Comparison of ENCODE assay signal across 24 cellular contexts in genomic region chr2:1709970-1710560, GRCh38. TPM values are rescaled to one million over a fixed set of nuclear protein-coding genes. Genes with fewer than 3 reads are reported as not detected.
A peak's percentile ranks its signal among the peaks of the same experiment; 100 is the strongest.
DNase-seq lines count a peak whose midpoint lies in the region; ATAC-seq and TF ChIP-seq lines count a peak whose summit lies in the region.
"Had no signal": no experiment of that assay in that cellular context is flagged by ENCODE, and none has a peak within 500 bp of the region (broad histone marks: within the 10 kb centered on the region; RNA-seq: fewer than 3 reads in every experiment).

No MANE protein-coding gene starts in this region.

- no peak overlapping the region for H3K27ac Mint-ChIP-seq in activated CD4-positive, alpha-beta T cell treated with anti-CD3 and anti-CD28 coated beads, Interleukin-2, amount 10 ng/mL, durations not matched to agents 24 days and 14 days
- H3K27ac Mint-ChIP-seq: CD4-positive, CD25-positive, alpha-beta regulatory T cell had no signal

- H3K4me1 Mint-ChIP-seq in activated CD4-positive, alpha-beta T cell treated with anti-CD3 and anti-CD28 coated beads, Interleukin-2, amount 10 ng/mL, durations not matched to agents 24 days and 14 days = no peaks in the 10 kb centered on the region

- no TSS peak for BruUV-seq in PC-3 (replicated peaks; lab: Mats Ljungman, UMichigan)

- peaks cover 4% of the 10 kb centered on the region for H3F3A ChIP-seq in PC-3 (ENCODE audit: low read length, unreplicated experiment)

- peaks cover 87% of the 10 kb centered on the region for H3K79me2 ChIP-seq in PC-3 (ENCODE audit: low read length)

- H3K36me3 Mint-ChIP-seq in activated CD4-positive, alpha-beta T cell treated with anti-CD3 and anti-CD28 coated beads, Interleukin-2, amount 10 ng/mL, durations not matched to agents 24 days and 14 days (ENCODE audit: low read depth) = no peaks in the 10 kb centered on the region
- H3K36me3 Mint-ChIP-seq: CD4-positive, CD25-positive, alpha-beta regulatory T cell had no signal

- DNase-seq in PC-3 = no peak
- peak; percentile 44 for DNase-seq in islet precursor cell
- peak; percentile 79 for DNase-seq in posterior vena cava (ENCODE audit: low spot score)
- no peak for DNase-seq in activated CD4-positive, alpha-beta T cell treated with anti-CD3 and anti-CD28 coated beads, Interleukin-2, amount 10 ng/mL, durations not matched to agents 24 days and 14 days
- DNase-seq in GM20000 (ENCODE audit: low spot score) = no peak
- DNase-seq in WERI-Rb-1 = no peak
- DNase-seq: 8988T; ACHN; BE2C; CD4-positive, CD25-positive, alpha-beta regulatory T cell; DMS153; GM23248; IMR-90; KG1; MG63; NCI-H2029; NCI-H446 treated with DMSO at 0.1 percent for 48 hours; NCI-H526 treated with DMSO at 0.1 percent for 48 hours; Peyer's patch had no signal

- peak overlapping the region; percentile 100 for H3K4me2 ChIP-seq in BLaER1
- no peak overlapping the region for H3K4me2 ChIP-seq in PC-3 (ENCODE audit: low read length)

- no peaks in the 10 kb centered on the region for H3K9me2 ChIP-seq in PC-3 (replicated peaks; ENCODE audit: low read length)

- peak overlapping the region; percentile 92 for H3K27ac ChIP-seq in BLaER1
- H3K27ac ChIP-seq in PC-3 (ENCODE audit: low read length) = peak overlapping the region; percentile 99
- no peak overlapping the region for H3K27ac ChIP-seq in WERI-Rb-1
- H3K27ac ChIP-seq: GM23248, Peyer's patch, SJSA1 had no signal

- H3K4me1 ChIP-seq in BLaER1 = peaks cover 99% of the 10 kb centered on the region
- H3K4me1 ChIP-seq in PC-3 (ENCODE audit: insufficient read depth, low read length) = peaks cover 27% of the 10 kb centered on the region
- H3K4me1 ChIP-seq: BE2C, HAP-1 had no signal

- H3K9me3 Mint-ChIP-seq in activated CD4-positive, alpha-beta T cell treated with anti-CD3 and anti-CD28 coated beads, Interleukin-2, amount 10 ng/mL, durations not matched to agents 24 days and 14 days = no peaks in the 10 kb centered on the region

- peaks cover 13% of the 10 kb centered on the region; the same call in 1 of the 2 replicates for H3K36me3 ChIP-seq in BLaER1
- H3K36me3 ChIP-seq in PC-3 (ENCODE audit: low read depth, low read length) = no peaks in the 10 kb centered on the region
- H3K36me3 ChIP-seq in WERI-Rb-1 = no peaks in the 10 kb centered on the region
- H3K36me3 ChIP-seq: BE2C, HAP-1, Peyer's patch had no signal

- CTCF ChIA-PET in PC-3 (lab: Charles Lee) = no interaction called here

- H3K9ac ChIP-seq in BLaER1 = peak overlapping the region; percentile 79
- H3K9ac ChIP-seq in PC-3 (ENCODE audit: low read length) = no peak overlapping the region
- H3K9ac ChIP-seq: GM23248 had no signal

- no peaks in the 10 kb centered on the region for H3K27me3 Mint-ChIP-seq in activated CD4-positive, alpha-beta T cell treated with anti-CD3 and anti-CD28 coated beads, Interleukin-2, amount 10 ng/mL, durations not matched to agents 24 days and 14 days
- H3K27me3 Mint-ChIP-seq: CD4-positive, CD25-positive, alpha-beta regulatory T cell had no signal

- no peak overlapping the region for H2AFZ ChIP-seq in PC-3 (ENCODE audit: low read length)
- H2AFZ ChIP-seq: GM23248 had no signal

- no peak overlapping the region for H3K4me3 Mint-ChIP-seq in activated CD4-positive, alpha-beta T cell treated with anti-CD3 and anti-CD28 coated beads, Interleukin-2, amount 10 ng/mL, durations not matched to agents 24 days and 14 days
- H3K4me3 Mint-ChIP-seq: CD4-positive, CD25-positive, alpha-beta regulatory T cell had no signal

- H4K20me1 ChIP-seq in BLaER1 (peaks cover 97% of the 10 kb centered on the region), PC-3 (ENCODE audit: low read length) (peaks cover 1% of the 10 kb centered on the region; the same call in 1 of the 2 replicates)

- no peaks in the 10 kb centered on the region for H3K9me3 ChIP-seq in BLaER1
- no peaks in the 10 kb centered on the region for H3K9me3 ChIP-seq in PC-3 (ENCODE audit: low read length)
- H3K9me3 ChIP-seq in WERI-Rb-1 (ENCODE audit: severe bottlenecking) = no peaks in the 10 kb centered on the region
- H3K9me3 ChIP-seq: BE2C, HAP-1, MG63, Peyer's patch, SJSA1 had no signal

- ATAC-seq in PC-3 (no peak), HG02973 (IDR thresholded peaks at IDR 0.05; ENCODE audit: unreplicated experiment) (no peak)
- ATAC-seq: Right ventricle myocardium inferior had no signal

- intact Hi-C loops in PC-3 (cut with micrococcal nuclease) (loop anchor here (2.0 kb wide), 1 partner anchor 33 kb away; no protein-coding TSS in a partner anchor), posterior vena cava (cut with DNase I) (no loop called here)
- intact Hi-C loops in activated CD4-positive, alpha-beta T cell treated with anti-CD3 and anti-CD28 coated beads, Interleukin-2, amount 10 ng/mL, durations not matched to agents 24 days and 14 days (cut with micrococcal nuclease) = no loop called here

- H3K27me3 ChIP-seq in BLaER1 (no peaks in the 10 kb centered on the region), PC-3 (ENCODE audit: low read length) (no peaks in the 10 kb centered on the region), WERI-Rb-1 (ENCODE audit: insufficient read depth, low read depth, severe bottlenecking) (no peaks in the 10 kb centered on the region)
- H3K27me3 ChIP-seq: BE2C, MG63, Peyer's patch, SJSA1 had no signal

- peak overlapping the region; percentile 33; the same call in 1 of the 2 replicates for H3K4me3 ChIP-seq in BLaER1
- H3K4me3 ChIP-seq in PC-3 (ENCODE audit: low read length) = no peak overlapping the region
- H3K4me3 ChIP-seq in WERI-Rb-1 (ENCODE audit: low read depth, low read length) = no peak overlapping the region
- H3K4me3 ChIP-seq: GM23248, HAP-1, MG63, Peyer's patch, SJSA1 had no signal

- POLR2A ChIA-PET in PC-3 (lab: Charles Lee; ENCODE audit: unreplicated experiment) = no interaction called here

- TF ChIP-seq CTCF in PC-3 (conservative IDR thresholded peaks at IDR 0.05; ENCODE audit: low read depth, low read length) (no peak), GM20000 (IDR thresholded peaks at IDR 0.05; ENCODE audit: extremely low read depth, missing control alignments) (no peak), WERI-Rb-1 (IDR thresholded peaks at IDR 0.05; ENCODE audit: low read depth, low read length) (no peak)

RNA-seq across cellular contexts. Expression of gene PXDN, which starts 34.2 kb away (rescaled TPM):
- 125 and 155 TPM in 2 replicates for total RNA-seq in PC-3 (2014; rRNA removed)
- 10 to 100 TPM; 75.3 to 85.8 TPM for total RNA-seq in posterior vena cava
- 1.1 and 1.3 TPM in 2 replicates for total RNA-seq in activated CD4-positive, alpha-beta T cell treated with anti-CD3 and anti-CD28 coated beads, Interleukin-2, amount 10 ng/mL, durations not matched to agents 24 days and 14 days

Comparison
In these comparisons a context has a peak if more than half of its experiments do, and no peak if none do; other contexts are left out.
1. DNase-seq: peak in islet precursor cell (single experiment) and posterior vena cava (single experiment); none in PC-3 (single experiment), activated CD4-positive, alpha-beta T cell treated with anti-CD3 and anti-CD28 coated beads, Interleukin-2, amount 10 ng/mL, durations not matched to agents 24 days and 14 days (single experiment), GM20000 (single experiment) and WERI-Rb-1 (single experiment).
2. RNA of gene PXDN, which starts 34.2 kb away (total RNA-seq): 125 to 155 TPM in PC-3 and 75.3 to 85.8 TPM in posterior vena cava; 1.1 to 1.3 TPM in activated CD4-positive, alpha-beta T cell treated with anti-CD3 and anti-CD28 coated beads, Interleukin-2, amount 10 ng/mL, durations not matched to agents 24 days and 14 days; every median in the first group is over 10 times any median in the second.